9 cellular contexts compared by ENCODE assay signal in the genomic region with DNA sequence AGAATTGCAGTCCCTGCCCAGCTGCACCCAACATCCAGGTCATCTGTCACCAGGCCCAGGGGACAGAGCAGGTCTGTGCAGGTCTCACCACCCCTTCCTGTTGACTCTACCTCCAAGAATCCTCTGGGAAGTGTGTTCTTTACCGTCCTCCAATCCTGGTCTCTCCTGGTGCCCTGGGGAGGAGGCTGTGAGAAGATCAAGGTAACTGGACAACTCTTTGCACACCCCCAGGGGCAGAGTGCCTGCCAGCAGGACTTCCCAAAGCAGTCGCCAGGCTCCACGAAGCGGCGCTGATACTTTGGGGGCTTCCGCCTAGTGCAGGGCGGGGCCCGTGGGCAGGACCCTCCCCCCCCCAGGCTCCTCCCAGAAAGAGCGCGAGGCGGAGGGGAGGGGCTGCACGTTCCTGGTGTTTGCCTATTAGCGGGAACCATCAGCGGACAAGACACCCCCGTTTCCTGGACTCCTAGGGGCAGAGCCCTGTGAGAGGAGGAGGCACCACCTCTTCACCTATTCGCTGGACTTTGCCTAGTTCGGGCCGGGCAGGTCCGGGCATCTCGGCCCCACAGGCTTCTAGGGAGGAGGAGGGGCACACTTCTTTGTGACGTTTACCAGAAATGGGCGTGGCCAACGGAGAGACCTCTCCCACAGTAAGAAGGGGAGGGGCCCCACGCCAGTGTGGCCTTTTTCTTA.
DNase-seq lines count a peak whose midpoint lies in the region; ATAC-seq, FAIRE-seq and TF ChIP-seq lines count a peak whose summit lies in the region.
"Had no signal": no experiment of that assay in that cellular context is flagged by ENCODE, and none has a peak within 500 bp of the region (broad histone marks: within the 10 kb centered on the region; RNA-seq: fewer than 3 reads in every experiment).

No MANE protein-coding gene starts in this region.

- TF ChIP-seq EP300 in A549 (IDR thresholded peaks at IDR 0.05): no peak

- H3K27me3 ChIP-seq in muscle layer of colon (ENCODE audit: control insufficient read depth in 1 of 2, insufficient read depth in 2 of 2, low read length in 2 of 2): peaks cover 0 to 6% of the 10 kb centered on the region in 2 donors

- DNase-seq in A549 (ENCODE audit: low read depth in 1 of 2, low spot score in 1 of 2) (peak; percentile 5 to 39), NCI-H1105 (lab: John Stamatoyannopoulos, UW) (peak; percentile 93), middle frontal gyrus (ENCODE audit: extremely low spot score, low spot score) (no peak), T-helper 1 cell (no peak), pons (ENCODE audit: low spot score) (no peak)

- no peaks in the 10 kb centered on the region; the same call in 2 of the 3 replicates for H3K9me3 ChIP-seq in A549
- no peaks in the 10 kb centered on the region for H3K9me3 ChIP-seq in muscle layer of colon (ENCODE audit: low read length)

- no peak overlapping the region for H3K27ac ChIP-seq in A549
- H3K27ac ChIP-seq in muscle layer of colon (ENCODE audit: low read depth, low read length): peak overlapping the region; percentile 91

- no peak for TF ChIP-seq RAD21 in A549 (conservative IDR thresholded peaks at IDR 0.05 in 1 of 2, IDR thresholded peaks at IDR 0.05 in 1 of 2)

- H3K4me1 ChIP-seq in A549 (no peaks in the 10 kb centered on the region), muscle layer of colon (ENCODE audit: insufficient read depth, low read length) (no peaks in the 10 kb centered on the region)

- WGBS in A549 (ENCODE audit: missing lambda C conversion rate): 16% methylated on average over 11 of the region's 24 CpGs

- FAIRE-seq in A549 (lab: Jason Lieb, UNC): no peak
- FAIRE-seq in endometrium (lab: Jason Lieb, UNC): peak; percentile 29
- FAIRE-seq: G401.6 had no signal

- CTCF ChIA-PET in A549 (lab: Yijun Ruan, JAX): interaction anchor here (0.7 kb wide), 1 partner anchor 565 kb away, joined by 4 read pairs; no protein-coding TSS in a partner anchor

- peak overlapping the region; percentile 66 for H3K4me2 ChIP-seq in A549

- peak overlapping the region; percentile 44 for H3K9ac ChIP-seq in muscle layer of colon (ENCODE audit: low read length)

- POLR2A ChIA-PET in A549 (lab: Yijun Ruan, JAX): no interaction called here

- no peak for TF ChIP-seq POLR2A in A549 (IDR thresholded peaks at IDR 0.05; ENCODE audit: low read length)

- ATAC-seq in A549: peak; percentile 46 to 74; a peak in 4 of 6 replicates
- ATAC-seq in activated CD4-positive, CD25-positive, alpha-beta regulatory T cell treated with anti-CD3 and anti-CD28 coated beads, Interleukin-2, amount 50 U/mL, for 24 hours: no peak

- H3K4me3 ChIP-seq in A549 (peak overlapping the region; percentile 37; the same call in 2 of the 3 replicates), muscle layer of colon (ENCODE audit: low read depth in 1 of 2, low read length in 2 of 2) (peak overlapping the region; percentile 81 to 82)

- H3K36me3 ChIP-seq in muscle layer of colon (ENCODE audit: insufficient read depth, low read length): no peaks in the 10 kb centered on the region

- TF ChIP-seq CTCF in A549 (IDR thresholded peaks at IDR 0.05): no peak

TF ChIP-seq in A549, 52 proteins besides CTCF, POLR2A, EP300 and RAD21:
- TF ChIP-seq FOSL2 (IDR thresholded peaks at IDR 0.05) (no peak), FOSL2 (CRISPR knock-in tag; IDR thresholded peaks at IDR 0.05) (no peak), SREBF2 (IDR thresholded peaks at IDR 0.05) (no peak), ESRRA (IDR thresholded peaks at IDR 0.05; ENCODE audit: borderline replicate concordance, low read length) (no peak), ZFP36 (IDR thresholded peaks at IDR 0.05; ENCODE audit: borderline replicate concordance, partially characterized antibody) (no peak), NPAS2 (CRISPR knock-in tag; IDR thresholded peaks at IDR 0.05; ENCODE audit: borderline replicate concordance) (no peak), NR3C1 (IDR thresholded peaks at IDR 0.05) (no peak), KDM5A (IDR thresholded peaks at IDR 0.05) (no peak), HDAC2 (IDR thresholded peaks at IDR 0.05) (no peak), JUNB (IDR thresholded peaks at IDR 0.05) (no peak), KDM1A (IDR thresholded peaks at IDR 0.05; ENCODE audit: low read depth) (no peak), CEBPB (IDR thresholded peaks at IDR 0.05) (no peak), ZNF302 (CRISPR knock-in tag; IDR thresholded peaks at IDR 0.05) (no peak)
- TF ChIP-seq, protein P1, sequence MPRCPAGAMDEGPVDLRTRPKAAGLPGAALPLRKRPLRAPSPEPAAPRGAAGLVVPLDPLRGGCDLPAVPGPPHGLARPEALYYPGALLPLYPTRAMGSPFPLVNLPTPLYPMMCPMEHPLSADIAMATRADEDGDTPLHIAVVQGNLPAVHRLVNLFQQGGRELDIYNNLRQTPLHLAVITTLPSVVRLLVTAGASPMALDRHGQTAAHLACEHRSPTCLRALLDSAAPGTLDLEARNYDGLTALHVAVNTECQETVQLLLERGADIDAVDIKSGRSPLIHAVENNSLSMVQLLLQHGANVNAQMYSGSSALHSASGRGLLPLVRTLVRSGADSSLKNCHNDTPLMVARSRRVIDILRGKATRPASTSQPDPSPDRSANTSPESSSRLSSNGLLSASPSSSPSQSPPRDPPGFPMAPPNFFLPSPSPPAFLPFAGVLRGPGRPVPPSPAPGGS (IDR thresholded peaks at IDR 0.05): no peak
- TF ChIP-seq, protein P2, sequence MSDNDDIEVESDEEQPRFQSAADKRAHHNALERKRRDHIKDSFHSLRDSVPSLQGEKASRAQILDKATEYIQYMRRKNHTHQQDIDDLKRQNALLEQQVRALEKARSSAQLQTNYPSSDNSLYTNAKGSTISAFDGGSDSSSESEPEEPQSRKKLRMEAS (IDR thresholded peaks at IDR 0.05): no peak
- TF ChIP-seq, protein P3, sequence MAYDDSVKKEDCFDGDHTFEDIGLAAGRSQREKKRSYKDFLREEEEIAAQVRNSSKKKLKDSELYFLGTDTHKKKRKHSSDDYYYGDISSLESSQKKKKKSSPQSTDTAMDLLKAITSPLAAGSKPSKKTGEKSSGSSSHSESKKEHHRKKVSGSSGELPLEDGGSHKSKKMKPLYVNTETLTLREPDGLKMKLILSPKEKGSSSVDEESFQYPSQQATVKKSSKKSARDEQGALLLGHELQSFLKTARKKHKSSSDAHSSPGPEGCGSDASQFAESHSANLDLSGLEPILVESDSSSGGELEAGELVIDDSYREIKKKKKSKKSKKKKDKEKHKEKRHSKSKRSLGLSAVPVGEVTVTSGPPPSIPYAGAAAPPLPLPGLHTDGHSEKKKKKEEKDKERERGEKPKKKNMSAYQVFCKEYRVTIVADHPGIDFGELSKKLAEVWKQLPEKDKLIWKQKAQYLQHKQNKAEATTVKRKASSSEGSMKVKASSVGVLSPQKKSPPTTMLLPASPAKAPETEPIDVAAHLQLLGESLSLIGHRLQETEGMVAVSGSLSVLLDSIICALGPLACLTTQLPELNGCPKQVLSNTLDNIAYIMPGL (CRISPR knock-in tag; IDR thresholded peaks at IDR 0.05; ENCODE audit: borderline replicate concordance): no peak

Comparison
In these comparisons a context has a peak if more than half of its experiments do, and no peak if none do; other contexts are left out.
1. ATAC-seq: peak in A549 (2 of 2); none in activated CD4-positive, CD25-positive, alpha-beta regulatory T cell treated with anti-CD3 and anti-CD28 coated beads, Interleukin-2, amount 50 U/mL, for 24 hours (0 of 2).
2. DNase-seq: peak in A549 (2 of 2) and NCI-H1105 (single experiment); none in middle frontal gyrus (single experiment), T-helper 1 cell (0 of 5) and pons (single experiment).